1 cellular context compared by ENCODE assay signal in the genomic region with DNA sequence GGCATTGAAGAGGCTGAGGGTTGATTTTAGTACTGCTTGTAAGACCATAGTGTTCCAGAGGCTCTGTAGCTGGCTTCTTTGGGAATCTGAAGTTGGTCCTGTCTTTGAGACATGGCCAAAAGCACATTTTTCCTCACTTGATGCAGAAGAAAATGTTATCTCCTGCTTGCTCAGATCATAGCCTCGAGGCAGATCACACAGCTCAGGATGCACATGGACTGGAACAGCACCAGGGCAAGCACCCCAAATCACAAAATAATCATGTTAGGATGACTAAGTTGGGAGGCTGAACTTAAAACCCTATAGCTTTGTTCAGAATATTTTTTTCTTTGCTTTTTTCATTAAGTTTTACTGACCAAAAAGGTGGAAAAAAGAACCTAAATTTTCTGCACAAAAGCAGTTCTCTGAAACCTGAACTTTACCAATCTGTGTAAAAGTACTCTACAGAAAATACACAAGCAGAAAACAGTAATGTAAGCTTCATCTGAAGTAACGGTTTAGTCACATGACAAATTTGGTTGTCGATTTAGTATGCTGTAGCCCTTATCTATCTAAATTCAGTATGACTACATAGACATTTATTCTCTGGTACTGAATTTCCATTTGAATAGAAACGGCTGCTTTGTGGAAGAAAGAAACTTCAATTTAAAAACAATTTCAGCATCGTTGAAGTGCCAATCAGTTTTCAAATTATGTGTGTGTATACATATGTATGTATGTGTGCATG.
TF ChIP-seq lines count a peak whose summit lies in the region.

No MANE protein-coding gene starts in this region.

TF ChIP-seq in GM23338, 12 proteins besides CTCF, POLR2A, EP300 and RAD21:
- no peak for TF ChIP-seq STAT1 (IDR thresholded peaks at IDR 0.05; ENCODE audit: unreplicated experiment)
- no peak for TF ChIP-seq POLR2AphosphoS5 (IDR thresholded peaks at IDR 0.05; ENCODE audit: low read depth)
- no peak for TF ChIP-seq JUNB (IDR thresholded peaks at IDR 0.05; ENCODE audit: unreplicated experiment)
- TF ChIP-seq ZNF114 (CRISPR knock-in tag; IDR thresholded peaks at IDR 0.05): no peak
- no peak for TF ChIP-seq NANOG (IDR thresholded peaks at IDR 0.05; ENCODE audit: borderline replicate concordance)
- TF ChIP-seq, protein P1, sequence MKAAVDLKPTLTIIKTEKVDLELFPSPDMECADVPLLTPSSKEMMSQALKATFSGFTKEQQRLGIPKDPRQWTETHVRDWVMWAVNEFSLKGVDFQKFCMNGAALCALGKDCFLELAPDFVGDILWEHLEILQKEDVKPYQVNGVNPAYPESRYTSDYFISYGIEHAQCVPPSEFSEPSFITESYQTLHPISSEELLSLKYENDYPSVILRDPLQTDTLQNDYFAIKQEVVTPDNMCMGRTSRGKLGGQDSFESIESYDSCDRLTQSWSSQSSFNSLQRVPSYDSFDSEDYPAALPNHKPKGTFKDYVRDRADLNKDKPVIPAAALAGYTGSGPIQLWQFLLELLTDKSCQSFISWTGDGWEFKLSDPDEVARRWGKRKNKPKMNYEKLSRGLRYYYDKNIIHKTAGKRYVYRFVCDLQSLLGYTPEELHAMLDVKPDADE (IDR thresholded peaks at IDR 0.05): no peak
- TF ChIP-seq EZH2phosphoT487 (IDR thresholded peaks at IDR 0.05; ENCODE audit: unreplicated experiment): no peak
- no peak for TF ChIP-seq EZH2 (IDR thresholded peaks at IDR 0.05; ENCODE audit: low read depth, unreplicated experiment)
- TF ChIP-seq ZNF331 (CRISPR knock-in tag; IDR thresholded peaks at IDR 0.05; ENCODE audit: low read depth): no peak
- TF ChIP-seq CREB1 (CRISPR knock-in tag; IDR thresholded peaks at IDR 0.05; ENCODE audit: low read depth): no peak
- TF ChIP-seq ZNF462 (CRISPR knock-in tag; IDR thresholded peaks at IDR 0.05): no peak
- TF ChIP-seq REST (IDR thresholded peaks at IDR 0.05; ENCODE audit: unreplicated experiment): no peak
